In the genomic region with DNA sequence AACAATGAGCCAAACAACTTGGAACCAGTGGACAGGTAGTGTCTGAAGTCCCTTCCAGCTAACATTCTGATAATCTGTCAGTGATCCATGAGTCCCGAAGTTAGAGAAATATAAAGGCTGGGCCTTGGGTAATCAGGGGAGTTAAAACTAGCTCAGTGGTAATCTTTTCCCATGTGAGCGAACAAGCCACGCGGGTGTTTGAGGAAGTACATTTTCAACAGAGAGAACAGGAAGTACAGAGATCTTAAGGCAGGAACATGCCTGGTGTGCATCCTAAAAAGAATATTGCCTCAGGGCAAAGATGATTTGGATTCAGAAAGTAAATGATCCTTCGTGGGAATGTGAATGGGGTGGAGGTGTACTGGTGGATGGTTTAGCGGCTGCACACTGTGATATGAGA, we compare ENCODE assay signal across 1 cellular context.
TF ChIP-seq lines count a peak whose summit lies in the region.

No MANE protein-coding gene starts in this region.

TF ChIP-seq in K562, 482 proteins besides CTCF, POLR2A, EP300 and RAD21 (continued from another document and continues in another):
- TF ChIP-seq ETV1 (tag; conservative IDR thresholded peaks at IDR 0.05; ENCODE audit: low read depth) (0 out of 2 replicates have a peak, but pooled peaks have one; percentile 12), NONO (IDR thresholded peaks at IDR 0.05; ENCODE audit: low read depth in 2 of 2, low read length in 1 of 2) (no peak), ZBTB8A (IDR thresholded peaks at IDR 0.05; ENCODE audit: partially characterized antibody) (no peak), PHB (CRISPR knock-in tag; IDR thresholded peaks at IDR 0.05) (no peak), ERF (CRISPR knock-in tag; IDR thresholded peaks at IDR 0.05) (no peak), CEBPG (CRISPR knock-in tag; IDR thresholded peaks at IDR 0.05) (no peak), CEBPG (tag; conservative IDR thresholded peaks at IDR 0.05 in 1 of 2, IDR thresholded peaks at IDR 0.05 in 1 of 2) (0 out of 4 replicates have a peak, but pooled peaks of 1 of the 2 experiments have one; percentile 14), FOXP4 (CRISPR knock-in tag; IDR thresholded peaks at IDR 0.05; ENCODE audit: borderline replicate concordance) (no peak), PTBP1 (IDR thresholded peaks at IDR 0.05; ENCODE audit: low read depth, low read length) (no peak), ZNF407 (IDR thresholded peaks at IDR 0.05; ENCODE audit: low read depth) (no peak), ZC3H8 (IDR thresholded peaks at IDR 0.05) (no peak), ESRRA (IDR thresholded peaks at IDR 0.05; ENCODE audit: borderline replicate concordance, low read depth) (no peak), MGA (IDR thresholded peaks at IDR 0.05) (peak; percentile 31; the same call in 1 of the 2 replicates), ZNF184 (CRISPR knock-in tag; IDR thresholded peaks at IDR 0.05) (no peak), RHOXF2B (CRISPR knock-in tag; conservative IDR thresholded peaks at IDR 0.05) (no peak), ZNF324 (CRISPR knock-in tag; IDR thresholded peaks at IDR 0.05) (no peak), GTF2E2 (tag; IDR thresholded peaks at IDR 0.05) (no peak), MCM3 (IDR thresholded peaks at IDR 0.05) (no peak), TAL1 (IDR thresholded peaks at IDR 0.05) (no peak), TEAD4 (IDR thresholded peaks at IDR 0.05; ENCODE audit: low read length) (no peak), TEAD4 (CRISPR knock-in tag; IDR thresholded peaks at IDR 0.05; ENCODE audit: borderline replicate concordance) (no peak)
- TF ChIP-seq, protein P1, sequence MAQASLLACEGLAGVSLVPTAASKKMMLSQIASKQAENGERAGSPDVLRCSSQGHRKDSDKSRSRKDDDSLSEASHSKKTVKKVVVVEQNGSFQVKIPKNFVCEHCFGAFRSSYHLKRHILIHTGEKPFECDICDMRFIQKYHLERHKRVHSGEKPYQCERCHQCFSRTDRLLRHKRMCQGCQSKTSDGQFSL (CRISPR knock-in tag; IDR thresholded peaks at IDR 0.05) = no peak
- TF ChIP-seq, protein P1 (tag; IDR thresholded peaks at IDR 0.05) = no peak
- TF ChIP-seq, protein P2, sequence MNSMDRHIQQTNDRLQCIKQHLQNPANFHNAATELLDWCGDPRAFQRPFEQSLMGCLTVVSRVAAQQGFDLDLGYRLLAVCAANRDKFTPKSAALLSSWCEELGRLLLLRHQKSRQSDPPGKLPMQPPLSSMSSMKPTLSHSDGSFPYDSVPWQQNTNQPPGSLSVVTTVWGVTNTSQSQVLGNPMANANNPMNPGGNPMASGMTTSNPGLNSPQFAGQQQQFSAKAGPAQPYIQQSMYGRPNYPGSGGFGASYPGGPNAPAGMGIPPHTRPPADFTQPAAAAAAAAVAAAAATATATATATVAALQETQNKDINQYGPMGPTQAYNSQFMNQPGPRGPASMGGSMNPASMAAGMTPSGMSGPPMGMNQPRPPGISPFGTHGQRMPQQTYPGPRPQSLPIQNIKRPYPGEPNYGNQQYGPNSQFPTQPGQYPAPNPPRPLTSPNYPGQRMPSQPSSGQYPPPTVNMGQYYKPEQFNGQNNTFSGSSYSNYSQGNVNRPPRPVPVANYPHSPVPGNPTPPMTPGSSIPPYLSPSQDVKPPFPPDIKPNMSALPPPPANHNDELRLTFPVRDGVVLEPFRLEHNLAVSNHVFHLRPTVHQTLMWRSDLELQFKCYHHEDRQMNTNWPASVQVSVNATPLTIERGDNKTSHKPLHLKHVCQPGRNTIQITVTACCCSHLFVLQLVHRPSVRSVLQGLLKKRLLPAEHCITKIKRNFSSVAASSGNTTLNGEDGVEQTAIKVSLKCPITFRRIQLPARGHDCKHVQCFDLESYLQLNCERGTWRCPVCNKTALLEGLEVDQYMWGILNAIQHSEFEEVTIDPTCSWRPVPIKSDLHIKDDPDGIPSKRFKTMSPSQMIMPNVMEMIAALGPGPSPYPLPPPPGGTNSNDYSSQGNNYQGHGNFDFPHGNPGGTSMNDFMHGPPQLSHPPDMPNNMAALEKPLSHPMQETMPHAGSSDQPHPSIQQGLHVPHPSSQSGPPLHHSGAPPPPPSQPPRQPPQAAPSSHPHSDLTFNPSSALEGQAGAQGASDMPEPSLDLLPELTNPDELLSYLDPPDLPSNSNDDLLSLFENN (IDR thresholded peaks at IDR 0.05; ENCODE audit: low read depth in 2 of 2, low read length in 2 of 2) = no peak
